20 cellular contexts compared by ENCODE assay signal in genomic region chr10:91464500-91464899, GRCh38.
"Had no signal": no experiment of that assay in that cellular context is flagged by ENCODE, and none has a peak within 500 bp of the region (broad histone marks: within the 10 kb centered on the region; RNA-seq: fewer than 3 reads in every experiment).

No MANE protein-coding gene starts in this region.

- ATAC-seq: foreskin keratinocyte; gastroesophageal sphincter; heart right ventricle; left cardiac atrium; left lung; left ventricle myocardium superior; lower lobe of right lung; mucosa of descending colon; naive thymus-derived CD8-positive, alpha-beta T cell had no signal

- DNase-seq: dermis blood vessel endothelial cell; dorsolateral prefrontal cortex; effector CD4-positive, alpha-beta T cell; effector memory CD4-positive, alpha-beta T cell; foreskin keratinocyte; heart right ventricle; hippocampal formation; left cardiac atrium; left lung; left ventricle myocardium superior; lower lobe of right lung; mesenchymal stem cell; mucosa of descending colon; naive B cell; naive thymus-derived CD8-positive, alpha-beta T cell had no signal

- H3K4me1 ChIP-seq: esophagus muscularis mucosa, foreskin keratinocyte, gastroesophageal sphincter, heart right ventricle, left lung, lower lobe of right lung had no signal

- H3K27me3 ChIP-seq: dorsolateral prefrontal cortex, esophagus muscularis mucosa, foreskin keratinocyte, gastroesophageal sphincter, heart right ventricle, left lung had no signal

- H3K27ac ChIP-seq: coronary artery, dorsolateral prefrontal cortex, esophagus muscularis mucosa, foreskin keratinocyte, gastroesophageal sphincter, heart right ventricle, left lung, lower lobe of right lung had no signal

- H3K4me3 ChIP-seq: coronary artery, dorsolateral prefrontal cortex, esophagus muscularis mucosa, gastroesophageal sphincter, heart right ventricle, left lung, lower lobe of right lung, mucosa of descending colon had no signal

- FAIRE-seq: endothelial cell of umbilical vein, keratinocyte had no signal

- H3K9me3 ChIP-seq: esophagus muscularis mucosa, gastroesophageal sphincter, left lung, lower lobe of right lung, mucosa of descending colon had no signal
